Comparison of ENCODE assay signal across 31 cellular contexts in genomic region chr6:91631227-91631626, GRCh38.
DNase-seq lines count a peak whose midpoint lies in the region; FAIRE-seq and TF ChIP-seq lines count a peak whose summit lies in the region.
"Had no signal": no experiment of that assay in that cellular context is flagged by ENCODE, and none has a peak within 500 bp of the region (broad histone marks: within the 10 kb centered on the region; RNA-seq: fewer than 3 reads in every experiment).

No MANE protein-coding gene starts in this region.

- H3K36me3 ChIP-seq in bronchial epithelial cell (ENCODE audit: control insufficient read depth, insufficient read depth, low read length) (no peaks in the 10 kb centered on the region), neural cell (ENCODE audit: insufficient read depth, low read length) (no peaks in the 10 kb centered on the region)
- H3K36me3 ChIP-seq: BE2C; BLaER1; BLaER1 treated with 17β-estradiol and CSF1 and Interleukin-3, amounts not matched to agents 10 nM and 100 nM had no signal

- H3K27ac ChIP-seq in neural cell (ENCODE audit: low read length) (no peak overlapping the region), coronary artery (no peak overlapping the region)
- H3K27ac ChIP-seq: 22Rv1; A549; BLaER1; BLaER1 treated with 17β-estradiol and CSF1 and Interleukin-3, amounts not matched to agents 10 nM and 100 nM; C4-2B had no signal

- TF ChIP-seq CTCF in bronchial epithelial cell (IDR thresholded peaks at IDR 0.05; ENCODE audit: insufficient read depth, low read length, severe bottlenecking) (no peak), neural cell (IDR thresholded peaks at IDR 0.05; ENCODE audit: poor library complexity, severe bottlenecking) (no peak), coronary artery (IDR thresholded peaks at IDR 0.05) (no peak)

- no peaks in the 10 kb centered on the region for H3K9me3 ChIP-seq in neural cell (ENCODE audit: low read length)
- H3K9me3 ChIP-seq: A549; BE2C; BLaER1; BLaER1 treated with 17β-estradiol and CSF1 and Interleukin-3, amounts not matched to agents 10 nM and 100 nM; Caco-2 had no signal

- no peak overlapping the region for H3K4me2 ChIP-seq in neural cell (ENCODE audit: low read length)
- H3K4me2 ChIP-seq: A549; BLaER1; BLaER1 treated with 17β-estradiol and CSF1 and Interleukin-3, amounts not matched to agents 10 nM and 100 nM had no signal

- H2AFZ ChIP-seq in neural cell (ENCODE audit: low read depth, low read length): no peak overlapping the region

- H3K27me3 ChIP-seq in bronchial epithelial cell (ENCODE audit: control insufficient read depth, insufficient read depth, low read length) (no peaks in the 10 kb centered on the region), neural cell (ENCODE audit: insufficient read depth, low read depth, low read length) (no peaks in the 10 kb centered on the region)
- H3K27me3 ChIP-seq: BE2C; BLaER1; BLaER1 treated with 17β-estradiol and CSF1 and Interleukin-3, amounts not matched to agents 10 nM and 100 nM had no signal

- no peaks in the 10 kb centered on the region for H3F3A ChIP-seq in neural cell (ENCODE audit: insufficient read depth, low read length, poor library complexity, severe bottlenecking)

- H3K9ac ChIP-seq in neural cell (ENCODE audit: low read length): no peak overlapping the region
- H3K9ac ChIP-seq: BLaER1; BLaER1 treated with 17β-estradiol and CSF1 and Interleukin-3, amounts not matched to agents 10 nM and 100 nM had no signal

- DNase-seq in bronchial epithelial cell (ENCODE audit: low read depth) (no peak), KG1 (lab: John Stamatoyannopoulos, UW) (no peak), coronary artery (ENCODE audit: low spot score) (no peak)
- DNase-seq: 8988T; ACHN; AML-193; BE2C; C1 segment of cervical spinal cord; Caco-2; Calu3; CD4-positive, alpha-beta memory T cell; CD4-positive, alpha-beta T cell; CD4-positive, CD25-positive, alpha-beta regulatory T cell; CD8-positive, alpha-beta memory T cell; CD8-positive, alpha-beta T cell; COR-L47; DMS 273 treated with DMSO at 0.1 percent for 48 hours; DMS153; DMS53; DMS79; DMS79 treated with DMSO at 0.1 percent for 48 hours; DND-41; EL had no signal

- no peak for TF ChIP-seq RAD21 in neural cell (conservative IDR thresholded peaks at IDR 0.05)

- no peak overlapping the region for H3K4me3 ChIP-seq in bronchial epithelial cell (ENCODE audit: low read depth, low read length)
- H3K4me3 ChIP-seq in neural cell (ENCODE audit: low read length): no peak overlapping the region
- H3K4me3 ChIP-seq in coronary artery: no peak overlapping the region
- H3K4me3 ChIP-seq: A549; BLaER1; BLaER1 treated with 17β-estradiol and CSF1 and Interleukin-3, amounts not matched to agents 10 nM and 100 nM had no signal

- FAIRE-seq in bronchial epithelial cell (lab: Jason Lieb, UNC): peak; percentile 32
- FAIRE-seq: A204.1, A549, D721Med had no signal

- H3K9me2 ChIP-seq in neural cell (ENCODE audit: insufficient read depth, low read length): no peaks in the 10 kb centered on the region

- no peaks in the 10 kb centered on the region for H4K20me1 ChIP-seq in neural cell (ENCODE audit: insufficient read depth)
- H4K20me1 ChIP-seq: BLaER1; BLaER1 treated with 17β-estradiol and CSF1 and Interleukin-3, amounts not matched to agents 10 nM and 100 nM had no signal

- H3K79me2 ChIP-seq in neural cell (replicated peaks; ENCODE audit: insufficient read depth, low read length): no peaks in the 10 kb centered on the region

- TF ChIP-seq EP300 in neural cell (conservative IDR thresholded peaks at IDR 0.05; ENCODE audit: poor library complexity, severe bottlenecking): peak; percentile 83

TF ChIP-seq in neural cell, 6 proteins besides CTCF, POLR2A, EP300 and RAD21:
- TF ChIP-seq SMC3 (conservative IDR thresholded peaks at IDR 0.05; ENCODE audit: poor library complexity) (peak; percentile 37), EZH2 (IDR thresholded peaks at IDR 0.05; ENCODE audit: borderline replicate concordance, insufficient read depth, low read length, poor library complexity, severe bottlenecking) (no peak), POLR2AphosphoS5 (IDR thresholded peaks at IDR 0.05) (peak; percentile 75)
